19 cellular contexts compared by ENCODE assay signal in the genomic region with DNA sequence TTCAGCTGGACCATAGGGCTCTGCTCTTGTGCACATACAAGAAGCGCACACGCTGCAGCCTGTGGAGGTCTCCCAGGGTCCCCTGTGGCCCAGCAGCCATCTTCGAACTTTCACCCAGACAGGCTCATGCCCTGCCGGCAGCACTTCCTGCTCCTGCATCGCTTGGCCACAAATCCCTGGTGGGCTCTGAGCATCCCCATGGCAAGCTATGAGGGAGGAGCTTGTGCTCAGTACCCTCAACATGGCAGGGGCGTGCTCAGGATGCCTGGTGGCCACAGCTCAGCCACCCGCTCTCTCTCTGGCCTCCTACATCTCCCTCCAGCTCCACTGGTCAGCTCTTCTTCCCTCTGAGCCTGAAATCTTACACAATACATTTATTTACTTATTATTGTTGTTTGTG.
A peak's percentile ranks its signal among the peaks of the same experiment; 100 is the strongest.
DNase-seq lines count a peak whose midpoint lies in the region; ATAC-seq and TF ChIP-seq lines count a peak whose summit lies in the region.
"Had no signal": no experiment of that assay in that cellular context is flagged by ENCODE, and none has a peak within 500 bp of the region (broad histone marks: within the 10 kb centered on the region; RNA-seq: fewer than 3 reads in every experiment).

No MANE protein-coding gene starts in this region.

- H3K27me3 ChIP-seq in BLaER1 (no peaks in the 10 kb centered on the region), neural progenitor cell (no peaks in the 10 kb centered on the region), sigmoid colon (peaks cover 0 to 8% (median 0%) of the 10 kb centered on the region in 3 donors), testis (no peaks in the 10 kb centered on the region)

- TF ChIP-seq EP300 in sigmoid colon (IDR thresholded peaks at IDR 0.05) = no peak

- H4K20me1 ChIP-seq in BLaER1 (no peaks in the 10 kb centered on the region), neural progenitor cell (ENCODE audit: low read depth) (no peaks in the 10 kb centered on the region)

- H3K36me3 ChIP-seq in BLaER1 (no peaks in the 10 kb centered on the region), neural progenitor cell (no peaks in the 10 kb centered on the region), sigmoid colon (no peaks in the 10 kb centered on the region), testis (ENCODE audit: low read depth, missing control alignments) (no peaks in the 10 kb centered on the region)
- H3K36me3 ChIP-seq: HAP-1 had no signal

- H2AFZ ChIP-seq in neural progenitor cell (replicated peaks) = no peak overlapping the region
- H2AFZ ChIP-seq: GM23338 had no signal

- peaks cover 20% of the 10 kb centered on the region for H3K4me1 Mint-ChIP-seq in neural progenitor cell
- H3K4me1 Mint-ChIP-seq in activated T-cell treated with anti-CD3 and anti-CD28 coated beads, Interleukin-2, amount 50 U/mL, for 72 hours (ENCODE audit: low read depth) = no peaks in the 10 kb centered on the region
- H3K4me1 Mint-ChIP-seq: B cell; CD4-positive, alpha-beta memory T cell had no signal

- H3K4me1 ChIP-seq in BLaER1 (peaks cover 31% of the 10 kb centered on the region), neural progenitor cell (peaks cover 9% of the 10 kb centered on the region), sigmoid colon (no peaks in the 10 kb centered on the region), testis (no peaks in the 10 kb centered on the region)
- H3K4me1 ChIP-seq: Caco-2, HAP-1 had no signal

- H3K27me3 Mint-ChIP-seq in neural progenitor cell (ENCODE audit: insufficient read depth, low read depth) = peaks cover 3% of the 10 kb centered on the region
- no peaks in the 10 kb centered on the region for H3K27me3 Mint-ChIP-seq in activated T-cell treated with anti-CD3 and anti-CD28 coated beads, Interleukin-2, amount 50 U/mL, for 72 hours (ENCODE audit: low read depth)
- H3K27me3 Mint-ChIP-seq: B cell; CD4-positive, alpha-beta memory T cell had no signal

- H3F3A ChIP-seq in neural progenitor cell (ENCODE audit: low read depth) = no peaks in the 10 kb centered on the region

- ATAC-seq in left lobe of liver = no peak
- no peak for ATAC-seq in activated T-cell treated with anti-CD3 and anti-CD28 coated beads, Interleukin-2, amount 50 U/mL, for 72 hours (replicated peaks in 1 of 2)
- ATAC-seq: GM12878, GM23338 had no signal

- no peak for TF ChIP-seq POLR2A in NB4 (IDR thresholded peaks at IDR 0.05; ENCODE audit: extremely low read depth, insufficient read length)
- no peak for TF ChIP-seq POLR2A in sigmoid colon (IDR thresholded peaks at IDR 0.05)
- no peak for TF ChIP-seq POLR2A in testis (IDR thresholded peaks at IDR 0.05)

- peaks cover 1% of the 10 kb centered on the region for H3K36me3 Mint-ChIP-seq in neural progenitor cell
- no peaks in the 10 kb centered on the region for H3K36me3 Mint-ChIP-seq in activated T-cell treated with anti-CD3 and anti-CD28 coated beads, Interleukin-2, amount 50 U/mL, for 72 hours (ENCODE audit: insufficient read depth in 2 of 2)
- H3K36me3 Mint-ChIP-seq: CD4-positive, alpha-beta memory T cell had no signal

- peak overlapping the region; percentile 39 for H3K27ac ChIP-seq in BLaER1
- no peak overlapping the region for H3K27ac ChIP-seq in neural progenitor cell
- H3K27ac ChIP-seq in sigmoid colon = no peak overlapping the region
- no peak overlapping the region for H3K27ac ChIP-seq in testis
- H3K27ac ChIP-seq: 22Rv1 had no signal

- TF ChIP-seq CTCF in NB4 (IDR thresholded peaks at IDR 0.05; ENCODE audit: low read depth, low read length) = no peak
- TF ChIP-seq CTCF in neural progenitor cell (IDR thresholded peaks at IDR 0.05) = no peak
- no peak for TF ChIP-seq CTCF in sigmoid colon (IDR thresholded peaks at IDR 0.05)
- TF ChIP-seq CTCF in testis (IDR thresholded peaks at IDR 0.05) = no peak

- no peak overlapping the region for H3K4me3 Mint-ChIP-seq in neural progenitor cell
- H3K4me3 Mint-ChIP-seq in activated T-cell treated with anti-CD3 and anti-CD28 coated beads, Interleukin-2, amount 50 U/mL, for 72 hours = no peak overlapping the region
- H3K4me3 Mint-ChIP-seq: B cell; CD4-positive, alpha-beta memory T cell; GM23338; HFFc6 had no signal

- H3K27ac Mint-ChIP-seq in neural progenitor cell = peak overlapping the region; percentile 55
- H3K27ac Mint-ChIP-seq in activated T-cell treated with anti-CD3 and anti-CD28 coated beads, Interleukin-2, amount 50 U/mL, for 72 hours = no peak overlapping the region
- H3K27ac Mint-ChIP-seq: B cell; CD4-positive, alpha-beta memory T cell; GM23338; HFFc6 had no signal

- H3K4me2 ChIP-seq in BLaER1 (peak overlapping the region; percentile 78), neural progenitor cell (no peak overlapping the region)
- H3K4me2 ChIP-seq: GM23338 had no signal

- peaks cover 28% of the 10 kb centered on the region for H3K9me3 ChIP-seq in BLaER1
- H3K9me3 ChIP-seq in neural progenitor cell (ENCODE audit: low read depth) = no peaks in the 10 kb centered on the region
- H3K9me3 ChIP-seq in sigmoid colon = no peaks in the 10 kb centered on the region
- H3K9me3 ChIP-seq in testis = no peaks in the 10 kb centered on the region
- H3K9me3 ChIP-seq: Caco-2, HAP-1 had no signal

- peaks cover 15% of the 10 kb centered on the region for H3K9me3 Mint-ChIP-seq in neural progenitor cell
- peaks cover 5 to 6% of the 10 kb centered on the region in 2 donors for H3K9me3 Mint-ChIP-seq in activated T-cell treated with anti-CD3 and anti-CD28 coated beads, Interleukin-2, amount 50 U/mL, for 72 hours

- no peak overlapping the region for H3K9ac ChIP-seq in BLaER1
- H3K9ac ChIP-seq in neural progenitor cell = no peak overlapping the region

- peak; percentile 29 for DNase-seq in NB4 (ENCODE audit: low read depth)
- no peak for DNase-seq in neural progenitor cell (ENCODE audit: low spot score)
- peak; percentile 40 for DNase-seq in sigmoid colon
- DNase-seq in left lobe of liver (ENCODE audit: low spot score) = no peak
- no peak for DNase-seq in activated T-cell treated with anti-CD3 and anti-CD28 coated beads, Interleukin-2, amount 50 U/mL, for 72 hours
- DNase-seq in testis = no peak
- DNase-seq: C1 segment of cervical spinal cord; Caco-2; CD4-positive, alpha-beta memory T cell; DMS153; EL; GDM1; HFFc6 had no signal

- H3K4me3 ChIP-seq in BLaER1 (no peak overlapping the region; the same call in 1 of the 2 replicates), NB4 (ENCODE audit: low read depth, low read length) (no peak overlapping the region), neural progenitor cell (no peak overlapping the region), sigmoid colon (no peak overlapping the region), testis (no peak overlapping the region)
- H3K4me3 ChIP-seq: GM12878, GM23338, HAP-1 had no signal

- intact Hi-C loops in sigmoid colon (cut with DNase I) = no loop called here
- intact Hi-C loops in testis (cut with DNase I; ENCODE audit: low total_unique reads) = no loop called here

- H3K79me2 ChIP-seq in neural progenitor cell (ENCODE audit: low read depth) = no peaks in the 10 kb centered on the region

- 77 to 79% methylated on average over 7 of the region's 7 CpGs for WGBS in sigmoid colon, 2 donors
- 88 to 92% methylated on average over 7 of the region's 7 CpGs for WGBS in testis, 2 donors

Comparison
In these comparisons a context has a peak if more than half of its experiments do, and no peak if none do; other contexts are left out.
1. DNase-seq: peak in NB4 (single experiment) and sigmoid colon (single experiment); none in neural progenitor cell (single experiment), left lobe of liver (single experiment), activated T-cell treated with anti-CD3 and anti-CD28 coated beads, Interleukin-2, amount 50 U/mL, for 72 hours (0 of 2) and testis (single experiment).